22 cellular contexts compared by ENCODE assay signal in the genomic region with DNA sequence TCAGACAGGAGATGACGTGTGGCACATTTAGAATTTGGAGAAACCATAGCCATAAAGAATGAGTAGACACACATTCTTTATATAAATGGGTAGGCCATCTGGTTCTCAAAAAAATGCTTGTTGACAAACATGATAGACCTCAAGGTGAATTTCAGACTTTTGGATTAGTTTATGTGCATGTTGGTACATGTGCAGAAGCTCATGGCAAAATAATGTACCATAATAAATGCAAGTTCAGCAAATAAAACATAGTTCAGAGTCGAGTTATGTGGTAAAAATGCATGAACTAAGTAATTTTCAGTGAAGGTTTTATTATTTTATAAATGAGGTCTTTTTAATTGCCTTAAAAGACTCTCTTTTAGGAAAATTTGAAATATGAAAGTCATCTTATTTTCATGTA. TPM values are rescaled to one million over a fixed set of nuclear protein-coding genes. Genes with fewer than 3 reads are reported as not detected.
DNase-seq lines count a peak whose midpoint lies in the region; ATAC-seq and TF ChIP-seq lines count a peak whose summit lies in the region.
"Had no signal": no experiment of that assay in that cellular context is flagged by ENCODE, and none has a peak within 500 bp of the region (broad histone marks: within the 10 kb centered on the region; RNA-seq: fewer than 3 reads in every experiment).

No MANE protein-coding gene starts in this region.

- H2AFZ ChIP-seq in ACC112 (ENCODE audit: low read length, unreplicated experiment), result peak overlapping the region; percentile 10

- in situ Hi-C loops in brain microvascular endothelial cell (cut with HindIII; ENCODE audit: low pct_ligation_motif_present, low sequenced_read_pairs), result no loop called here

- TF ChIP-seq CTCF in brain microvascular endothelial cell (IDR thresholded peaks at IDR 0.05; ENCODE audit: low read depth, low read length, missing control alignments) (no peak), mesothelial cell of epicardium (IDR thresholded peaks at IDR 0.05; ENCODE audit: unreplicated experiment) (no peak), ovary (IDR thresholded peaks at IDR 0.05) (no peak)

- H3K4me1 ChIP-seq in ACC112 (ENCODE audit: control insufficient read depth, insufficient read depth, low read length, unreplicated experiment) (peaks cover 23% of the 10 kb centered on the region), ovary (ENCODE audit: insufficient read depth) (peaks cover 2% of the 10 kb centered on the region)
- H3K4me1 ChIP-seq: colonic mucosa had no signal

- H3K4me3 ChIP-seq in ACC112 (ENCODE audit: low read depth, low read length) (peak overlapping the region; percentile 74), MG63 (peak overlapping the region; percentile 39), brain microvascular endothelial cell (ENCODE audit: low read depth, low read length) (peak overlapping the region; percentile 18), ovary (no peak overlapping the region)
- H3K4me3 ChIP-seq: colonic mucosa had no signal

- H3K9me3 ChIP-seq in MG63 (no peaks in the 10 kb centered on the region), ovary (no peaks in the 10 kb centered on the region)
- H3K9me3 ChIP-seq: colonic mucosa had no signal

- no peak overlapping the region for H3K4me3 Mint-ChIP-seq in mesothelial cell of epicardium
- H3K4me3 Mint-ChIP-seq: activated naive CD8-positive, alpha-beta T cell treated with anti-CD3 and anti-CD28 coated beads, Interleukin-2, amount 50 U/mL, for 24 hours; CD4-positive, CD25-positive, alpha-beta regulatory T cell; H9 had no signal

- H3K4me1 Mint-ChIP-seq in mesothelial cell of epicardium, result peaks cover 65% of the 10 kb centered on the region

- peaks cover 12% of the 10 kb centered on the region for H3K79me2 ChIP-seq in ACC112 (ENCODE audit: control insufficient read depth, insufficient read depth, low read length, unreplicated experiment)

- DNase-seq in MG63 (no peak), brain microvascular endothelial cell (no peak), mesothelial cell of epicardium (ENCODE audit: low spot score in 2 of 2, unreplicated experiment in 2 of 2) (no peak), RKO (ENCODE audit: low spot score) (no peak), ovary (no peak)
- no peak for DNase-seq in activated CD8-positive, alpha-beta memory T cell treated with anti-CD3 and anti-CD28 coated beads for 24 hours
- DNase-seq: activated CD4-positive, alpha-beta T cell treated with anti-CD3 and anti-CD28 coated beads for 48 hours; activated naive CD8-positive, alpha-beta T cell treated with anti-CD3 and anti-CD28 coated beads, Interleukin-2, amount 50 U/mL, for 24 hours; CD4-positive, CD25-positive, alpha-beta regulatory T cell; colonic mucosa; DMS153; foreskin fibroblast; H9; NCI-H1417; NCI-H2107; NCI-H510A treated with DMSO at 0.1 percent for 48 hours; occipital lobe; right cardiac atrium; substantia nigra; T-cell had no signal

- intact Hi-C loops in ovary (cut with DNase I), result no loop called here

- no peaks in the 10 kb centered on the region for H3K27me3 Mint-ChIP-seq in mesothelial cell of epicardium (ENCODE audit: low read depth)
- H3K27me3 Mint-ChIP-seq: activated naive CD8-positive, alpha-beta T cell treated with anti-CD3 and anti-CD28 coated beads, Interleukin-2, amount 50 U/mL, for 24 hours; CD4-positive, CD25-positive, alpha-beta regulatory T cell; T-cell had no signal

- no peaks in the 10 kb centered on the region for H3K9me3 Mint-ChIP-seq in mesothelial cell of epicardium
- H3K9me3 Mint-ChIP-seq: activated naive CD8-positive, alpha-beta T cell treated with anti-CD3 and anti-CD28 coated beads, Interleukin-2, amount 50 U/mL, for 24 hours; CD4-positive, CD25-positive, alpha-beta regulatory T cell; H9; T-cell had no signal

- no peak overlapping the region for H3K27ac ChIP-seq in ACC112 (ENCODE audit: low read depth, low read length)
- no peak overlapping the region for H3K27ac ChIP-seq in brain microvascular endothelial cell
- no peak overlapping the region for H3K27ac ChIP-seq in ovary
- H3K27ac ChIP-seq: colonic mucosa had no signal

- H3K27ac Mint-ChIP-seq in mesothelial cell of epicardium, result peak overlapping the region; percentile 51
- H3K27ac Mint-ChIP-seq: activated naive CD8-positive, alpha-beta T cell treated with anti-CD3 and anti-CD28 coated beads, Interleukin-2, amount 50 U/mL, for 24 hours; T-cell had no signal

- WGBS in ovary, 3 donors, result 64 to 75% (median 71%) methylated on average over 2 of the region's 2 CpGs

- no peak for TF ChIP-seq EP300 in ovary (IDR thresholded peaks at IDR 0.05)

- H3K36me3 ChIP-seq in ACC112 (ENCODE audit: insufficient read depth, low read length) (no peaks in the 10 kb centered on the region), MG63 (no peaks in the 10 kb centered on the region), brain microvascular endothelial cell (replicated peaks) (no peaks in the 10 kb centered on the region), ovary (no peaks in the 10 kb centered on the region)
- H3K36me3 ChIP-seq: colonic mucosa had no signal

- TF ChIP-seq POLR2A in ovary (IDR thresholded peaks at IDR 0.05), result no peak

- no peaks in the 10 kb centered on the region for H3K36me3 Mint-ChIP-seq in mesothelial cell of epicardium

- ATAC-seq in GM21515 (IDR thresholded peaks at IDR 0.05; ENCODE audit: unreplicated experiment), result no peak
- ATAC-seq: activated naive CD8-positive, alpha-beta T cell treated with anti-CD3 and anti-CD28 coated beads, Interleukin-2, amount 50 U/mL, for 24 hours; right cardiac atrium; T-cell had no signal

- no peaks in the 10 kb centered on the region for H3K27me3 ChIP-seq in ACC112 (ENCODE audit: insufficient read depth, low read length)
- no peaks in the 10 kb centered on the region for H3K27me3 ChIP-seq in MG63
- H3K27me3 ChIP-seq in brain microvascular endothelial cell (replicated peaks), result no peaks in the 10 kb centered on the region
- H3K27me3 ChIP-seq in ovary, result no peaks in the 10 kb centered on the region
- H3K27me3 ChIP-seq: colonic mucosa had no signal

RNA-seq across cellular contexts. Expression of gene EEFSEC, which starts 24.6 kb away (rescaled TPM):
- total RNA-seq in MG63 (2014; rRNA removed; shearing (Covaris generic); ENCODE audit: low replicate concordance), result 6.8 and 12.4 TPM in 2 replicates
- total RNA-seq in mesothelial cell of epicardium, result 17.2 to 19.4 TPM (median 18.6 TPM) in 3 replicates
- 10 to 100 TPM; 12.4 to 21.0 (median 16.1) TPM for total RNA-seq in ovary
- polyA plus RNA-seq in ovary, result 10 to 100 TPM in 1 of 2 donors, 1 to 10 TPM in 1; 6.8 to 14.0 TPM

RNA-seq across cellular contexts. Expression of gene RUVBL1, which starts 54.3 kb away (rescaled TPM):
- 207 and 236 TPM in 2 replicates for total RNA-seq in MG63 (2014; rRNA removed; shearing (Covaris generic); ENCODE audit: low replicate concordance)
- total RNA-seq in mesothelial cell of epicardium (37.8 to 40.6 TPM (median 38.6 TPM) in 3 replicates), ovary (10 to 100 TPM; 15.6 to 34.6 (median 25.1) TPM)
- 10 to 100 TPM; 16.3 to 37.9 TPM for polyA plus RNA-seq in ovary
